ENCODE assay signal across 9 cellular contexts in the genomic region with DNA sequence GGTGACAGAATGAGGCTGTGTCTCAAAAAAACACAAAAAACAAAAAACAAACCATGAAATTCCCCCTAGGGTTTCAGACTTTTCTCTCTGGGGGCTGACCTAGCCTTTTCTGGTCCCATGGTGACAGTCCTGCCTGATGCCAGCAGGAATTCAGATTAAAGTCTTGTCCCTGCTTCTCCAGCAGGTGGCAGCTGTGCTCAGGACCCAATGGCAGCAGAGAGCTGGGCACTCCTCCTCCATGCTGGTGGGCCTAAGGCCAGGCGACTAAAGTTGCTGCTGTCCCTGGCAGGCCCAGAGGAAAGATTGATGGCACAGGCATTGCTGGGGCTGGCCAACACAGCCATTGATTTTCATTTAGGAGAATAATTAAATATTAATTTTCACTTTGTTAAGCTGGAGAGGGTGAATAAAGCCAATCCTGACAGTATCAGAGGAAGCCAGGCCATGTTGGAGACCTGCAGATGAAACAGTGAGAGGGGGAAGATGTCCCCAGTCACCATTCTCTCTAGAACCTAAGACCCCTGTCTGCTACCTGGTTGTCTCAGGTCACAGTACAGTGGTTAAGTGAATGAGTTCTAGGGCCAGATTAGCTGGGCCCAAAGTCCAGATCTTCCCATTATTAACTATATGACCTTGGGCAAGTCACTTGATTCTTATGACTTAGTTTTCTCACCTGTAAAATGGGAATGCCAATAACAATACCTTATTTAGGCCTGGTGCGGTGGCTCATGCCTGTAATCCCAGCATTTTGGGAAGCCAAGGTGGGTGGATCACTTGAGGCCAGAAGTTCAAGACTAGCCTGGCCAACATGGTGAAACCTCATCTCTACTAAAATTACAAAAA. TPM values are rescaled to one million over a fixed set of nuclear protein-coding genes. Genes with fewer than 3 reads are reported as not detected.
DNase-seq lines count a peak whose midpoint lies in the region; ATAC-seq, FAIRE-seq and TF ChIP-seq lines count a peak whose summit lies in the region.
"Had no signal": no experiment of that assay in that cellular context is flagged by ENCODE, and none has a peak within 500 bp of the region (broad histone marks: within the 10 kb centered on the region; RNA-seq: fewer than 3 reads in every experiment).

No MANE protein-coding gene starts in this region.

- peaks cover 2% of the 10 kb centered on the region for H3K27me3 Mint-ChIP-seq in chondrocyte (ENCODE audit: low read depth)
- H3K27me3 Mint-ChIP-seq: activated naive CD8-positive, alpha-beta T cell had no signal

- TF ChIP-seq EP300 in HepG2 (IDR thresholded peaks at IDR 0.05; ENCODE audit: low read depth in 2 of 2, low read length in 2 of 2) (no peak), HepG2 (CRISPR knock-in tag; IDR thresholded peaks at IDR 0.05; ENCODE audit: borderline replicate concordance) (no peak)

- CTCF ChIA-PET in HepG2 (lab: Yijun Ruan, JAX; ENCODE audit: low intra/inter-chr PET ratio, low total read pairs), result interaction anchor here (1.0 to 1.5 kb wide), 4 partner anchors 29 to 220 kb away, joined by 3 to 6 read pairs (median 4); no protein-coding TSS in a partner anchor

- in situ Hi-C loops in HepG2 (cut with HindIII; ENCODE audit: extremely low pct_ligation_motif_present, low pct_unique_long_range_greater_than_20kb), result no loop called here

- H3K27ac ChIP-seq in HepG2 (ENCODE audit: extremely low read length, insufficient read depth, low read length), result no peak overlapping the region

- FAIRE-seq in HepG2 (lab: Jason Lieb, UNC), result peak; percentile 89

- no peak for TF ChIP-seq POLR2A in HepG2 (IDR thresholded peaks at IDR 0.05; ENCODE audit: insufficient read depth in 1 of 2, low read depth in 2 of 2, low read length in 2 of 2)

- peak; percentile 67; the same call in 1 of the 2 replicates for TF ChIP-seq RAD21 in HepG2 (CRISPR knock-in tag; IDR thresholded peaks at IDR 0.05)

- no peaks in the 10 kb centered on the region for H3K36me3 Mint-ChIP-seq in chondrocyte (ENCODE audit: low read depth)
- H3K36me3 Mint-ChIP-seq: activated naive CD8-positive, alpha-beta T cell had no signal

- BruUV-seq in HepG2 (replicated peaks; lab: Mats Ljungman, UMichigan), result no TSS peak

- no peaks in the 10 kb centered on the region for H3K27me3 ChIP-seq in HepG2 (ENCODE audit: control insufficient read depth in 1 of 2, insufficient read depth in 2 of 2, low read length in 2 of 2)

- intact Hi-C loops in HepG2 (cut with micrococcal nuclease; ENCODE audit: unreplicated experiment), result no loop called here

- 56% methylated on average over 2 of the region's 2 CpGs for WGBS in HepG2 (ENCODE audit: low lambda C conversion rate)

- peak; percentile 45 for DNase-seq in DMS53 treated with DMSO at 0.1 percent for 48 hours (lab: John Stamatoyannopoulos, UW; ENCODE audit: unreplicated experiment)
- peak; percentile 43 to 73 for DNase-seq in NCI-H446 (lab: John Stamatoyannopoulos, UW)
- peak; percentile 20 for DNase-seq in activated CD4-positive, CD25-positive, alpha-beta regulatory T cell treated with anti-CD3 and anti-CD28 coated beads, Interleukin-2, amount 50 U/mL, for 16 hours (ENCODE audit: low read depth, low spot score)
- DNase-seq in chondrocyte (ENCODE audit: low spot score), result no peak
- peak; percentile 65 for DNase-seq in HepG2 (ENCODE audit: low spot score)
- DNase-seq in stimulated activated CD4-positive, alpha-beta T cell treated with anti-CD3 and anti-CD28 coated beads, TNF-alpha, amount 100 ng/mL, for 48 hours (ENCODE audit: low read depth in 3 of 3), result peak in 2 of 3 donors; percentile 38 to 46

- H3K9me3 ChIP-seq in HepG2 (ENCODE audit: low read length), result no peaks in the 10 kb centered on the region

- H3K9me3 Mint-ChIP-seq in chondrocyte (ENCODE audit: low read depth), result no peaks in the 10 kb centered on the region

- POLR2A ChIA-PET in HepG2 (lab: Yijun Ruan, JAX), result interaction anchor here (0.5 to 1.2 kb wide), 2 partner anchors 160 to 238 kb away, joined by 4 to 5 read pairs; no protein-coding TSS in a partner anchor

- H3K4me1 Mint-ChIP-seq in chondrocyte (ENCODE audit: low read depth), result peaks cover 4% of the 10 kb centered on the region

- no peak overlapping the region for H3K4me3 ChIP-seq in HepG2 (replicated peaks in 1 of 3; ENCODE audit: insufficient read depth in 1 of 3, low read depth in 2 of 3, low read length in 3 of 3)

- TF ChIP-seq CTCF in chondrocyte (IDR thresholded peaks at IDR 0.05), result peak; percentile 85
- peak; percentile 84 for TF ChIP-seq CTCF in HepG2 (CRISPR knock-in tag; IDR thresholded peaks at IDR 0.05)

- H3K4me2 ChIP-seq in HepG2 (ENCODE audit: low read depth, low read length), result no peak overlapping the region

- no peaks in the 10 kb centered on the region for H4K20me1 ChIP-seq in HepG2 (ENCODE audit: insufficient read depth, low read length)

- no peak overlapping the region for H2AFZ ChIP-seq in HepG2 (ENCODE audit: low read length)

- ATAC-seq in HG02623 (IDR thresholded peaks at IDR 0.05; ENCODE audit: unreplicated experiment) (peak; percentile 60), HepG2 (peak; percentile 96), HG02852 (IDR thresholded peaks at IDR 0.05; ENCODE audit: unreplicated experiment) (no peak)

- no peak overlapping the region for H3K27ac Mint-ChIP-seq in chondrocyte (ENCODE audit: unreplicated experiment)
- H3K27ac Mint-ChIP-seq: activated naive CD8-positive, alpha-beta T cell had no signal

- no peaks in the 10 kb centered on the region for H3K36me3 ChIP-seq in HepG2 (replicated peaks in 1 of 2; ENCODE audit: control insufficient read depth in 1 of 2, insufficient read depth in 2 of 2, low read length in 2 of 2)

- no peak overlapping the region for H3K9ac ChIP-seq in HepG2 (ENCODE audit: insufficient read depth, low read depth, low read length)

- H3K4me1 ChIP-seq in HepG2 (ENCODE audit: insufficient read depth, low read length), result peaks cover 7% of the 10 kb centered on the region; the same call in 1 of the 2 replicates

- H3K79me2 ChIP-seq in HepG2 (ENCODE audit: insufficient read depth, low read length), result no peaks in the 10 kb centered on the region

- H3K4me3 Mint-ChIP-seq in chondrocyte (ENCODE audit: unreplicated experiment), result no peak overlapping the region
- H3K4me3 Mint-ChIP-seq: activated naive CD8-positive, alpha-beta T cell had no signal

TF ChIP-seq in HepG2, 621 proteins besides CTCF, POLR2A, EP300 and RAD21 (continues in another document):
- TF ChIP-seq CHD4 (IDR thresholded peaks at IDR 0.05; ENCODE audit: borderline replicate concordance, low read length), result 0 out of 2 replicates have a peak, but pooled peaks have one; percentile 70
- no peak for TF ChIP-seq U2AF1 (optimal IDR thresholded peaks at IDR 0.05; ENCODE audit: low read depth, low read length)

RNA-seq across cellular contexts. Expression of gene CELF6, which starts 7.1 kb away (rescaled TPM):
- 0.42 to 1.3 TPM in 2 of 3 replicates, not detected in the other for total RNA-seq in chondrocyte
- total RNA-seq in HepG2 (2016; rRNA removed; fragmentation: Illumina TruSeq; extraction: Trizol), result 0.10 and 0.49 TPM in 2 replicates
- 0.09 TPM in 1 of 2 replicates, not detected in the other for total RNA-seq in HepG2 (2016; cell fraction: cytosol; rRNA removed; fragmentation: Illumina TruSeq; extraction: Trizol; ENCODE audit: low read depth)
- total RNA-seq in HepG2 (2016; cell fraction: insoluble cytoplasmic fraction; rRNA removed; fragmentation: Illumina TruSeq; extraction: Trizol), result 0.41 TPM in 1 of 2 replicates, not detected in the other
- 0.12 and 0.21 TPM in 2 replicates for total RNA-seq in HepG2 (2016; cell fraction: membrane; rRNA removed; fragmentation: Illumina TruSeq; extraction: Trizol)
- 0.81 and 1.1 TPM in 2 replicates for total RNA-seq in HepG2 (2016; cell fraction: nucleus; rRNA removed; fragmentation: Illumina TruSeq; extraction: Trizol)
- 0.94 and 1.3 TPM in 2 replicates for polyA plus RNA-seq in HepG2 (2011; rRNA removed)
- polyA plus RNA-seq in HepG2 (2011; cell fraction: cytosol; rRNA removed), result 0.24 and 0.26 TPM in 2 replicates
- 5.1 and 7.3 TPM in 2 replicates for polyA plus RNA-seq in HepG2 (2011; cell fraction: nucleus; rRNA removed)
- 0.51 and 0.70 TPM in 2 replicates for polyA plus RNA-seq in HepG2 (2012)
- 0.09 and 0.15 TPM in 2 replicates for polyA plus RNA-seq in HepG2 (2016; cell fraction: cytosol; fragmentation: Illumina TruSeq; extraction: Trizol; ENCODE audit: low read depth)
- polyA plus RNA-seq in HepG2 (2016; cell fraction: insoluble cytoplasmic fraction; fragmentation: Illumina TruSeq; extraction: Trizol; ENCODE audit: low read depth), result 0.20 TPM in 1 of 2 replicates, not detected in the other
- 0.15 and 0.22 TPM in 2 replicates for polyA plus RNA-seq in HepG2 (2016; cell fraction: membrane; fragmentation: Illumina TruSeq; extraction: Trizol; ENCODE audit: low read depth)
- 3.3 and 3.7 TPM in 2 replicates for polyA plus RNA-seq in HepG2 (2016; cell fraction: nucleus; fragmentation: Illumina TruSeq; extraction: Trizol; ENCODE audit: insufficient read depth, low read depth)
- polyA minus RNA-seq in HepG2 (2011; rRNA and poly(A)+ RNA removed; ENCODE audit: low replicate concordance), result 0.07 and 0.12 TPM in 2 replicates
- not detected in 2 replicates for polyA minus RNA-seq in HepG2 (2011; cell fraction: cytosol; rRNA and poly(A)+ RNA removed)
- polyA minus RNA-seq in HepG2 (2011; cell fraction: nucleus; rRNA and poly(A)+ RNA removed), result 0.99 and 1.3 TPM in 2 replicates

RNA-seq across cellular contexts. Expression of gene PARP6, which starts 40.5 kb away (rescaled TPM):
- total RNA-seq in chondrocyte (72.4 to 73.1 TPM (median 72.5 TPM) in 3 replicates), HepG2 (2016; rRNA removed; fragmentation: Illumina TruSeq; extraction: Trizol) (0.22 TPM in 1 of 2 replicates, not detected in the other)
- not detected in 2 replicates for total RNA-seq in HepG2 (2016; cell fraction: cytosol; rRNA removed; fragmentation: Illumina TruSeq; extraction: Trizol; ENCODE audit: low read depth)
- total RNA-seq in HepG2 (2016; cell fraction: insoluble cytoplasmic fraction; rRNA removed; fragmentation: Illumina TruSeq; extraction: Trizol), result not detected in 2 replicates
- not detected in 2 replicates for total RNA-seq in HepG2 (2016; cell fraction: membrane; rRNA removed; fragmentation: Illumina TruSeq; extraction: Trizol)
- total RNA-seq in HepG2 (2016; cell fraction: nucleus; rRNA removed; fragmentation: Illumina TruSeq; extraction: Trizol), result not detected in 2 replicates
- 0.87 and 1.3 TPM in 2 replicates for polyA plus RNA-seq in HepG2 (2011; rRNA removed)
- 0.07 and 0.36 TPM in 2 replicates for polyA plus RNA-seq in HepG2 (2011; cell fraction: cytosol; rRNA removed)
- polyA plus RNA-seq in HepG2 (2011; cell fraction: nucleus; rRNA removed), result 4.2 and 4.3 TPM in 2 replicates
- polyA plus RNA-seq in HepG2 (2012), result 1.0 and 1.3 TPM in 2 replicates
- not detected in 2 replicates for polyA plus RNA-seq in HepG2 (2016; cell fraction: cytosol; fragmentation: Illumina TruSeq; extraction: Trizol; ENCODE audit: low read depth)
- polyA plus RNA-seq in HepG2 (2016; cell fraction: insoluble cytoplasmic fraction; fragmentation: Illumina TruSeq; extraction: Trizol; ENCODE audit: low read depth), result not detected in 2 replicates
- 0.77 TPM in 1 of 2 replicates, not detected in the other for polyA plus RNA-seq in HepG2 (2016; cell fraction: membrane; fragmentation: Illumina TruSeq; extraction: Trizol; ENCODE audit: low read depth)
- 2.2 and 2.5 TPM in 2 replicates for polyA plus RNA-seq in HepG2 (2016; cell fraction: nucleus; fragmentation: Illumina TruSeq; extraction: Trizol; ENCODE audit: insufficient read depth, low read depth)
- 0.78 and 129 TPM in 2 replicates for polyA minus RNA-seq in HepG2 (2011; rRNA and poly(A)+ RNA removed; ENCODE audit: low replicate concordance)
- polyA minus RNA-seq in HepG2 (2011; cell fraction: cytosol; rRNA and poly(A)+ RNA removed), result 1.7 and 1.9 TPM in 2 replicates
- 1.9 and 2.3 TPM in 2 replicates for polyA minus RNA-seq in HepG2 (2011; cell fraction: nucleus; rRNA and poly(A)+ RNA removed)

Comparison
In these comparisons a context has a peak if more than half of its experiments do, and no peak if none do; other contexts are left out.
1. RNA of gene PARP6, which starts 40.5 kb away (total RNA-seq): 72.4 to 73.1 TPM in chondrocyte; 0.22 TPM in HepG2; every median in the first group is over 10 times any median in the second.